Comparison of ENCODE assay signal across 21 cellular contexts in the genomic region with DNA sequence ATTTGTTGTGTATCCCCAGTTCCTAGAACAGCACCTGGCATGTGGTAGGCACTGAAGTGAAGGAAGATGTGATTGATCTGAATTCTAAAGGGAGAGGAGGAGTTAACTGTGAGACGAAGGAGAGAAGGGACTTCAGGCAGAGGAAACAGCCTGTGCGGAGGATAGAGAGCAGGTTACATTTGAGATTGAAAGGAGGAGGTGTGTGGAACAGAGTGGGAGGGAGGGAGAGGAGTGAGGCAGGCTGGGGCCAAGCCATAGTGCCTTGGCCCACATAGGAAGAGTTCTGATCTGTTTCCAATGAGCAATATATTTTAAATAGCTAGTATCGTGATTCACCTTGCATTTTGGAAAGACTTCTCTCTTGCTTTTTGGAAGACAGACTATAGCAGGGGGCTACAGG. TPM values are rescaled to one million over a fixed set of nuclear protein-coding genes. Genes with fewer than 3 reads are reported as not detected.
DNase-seq lines count a peak whose midpoint lies in the region; ATAC-seq and TF ChIP-seq lines count a peak whose summit lies in the region.
"Had no signal": no experiment of that assay in that cellular context is flagged by ENCODE, and none has a peak within 500 bp of the region (broad histone marks: within the 10 kb centered on the region; RNA-seq: fewer than 3 reads in every experiment).

No MANE protein-coding gene starts in this region.

- H3K36me3 ChIP-seq in SK-N-MC (ENCODE audit: insufficient read depth, low read length), result peaks cover 62% of the 10 kb centered on the region

- peaks cover 75% of the 10 kb centered on the region for H3K4me1 Mint-ChIP-seq in activated naive CD8-positive, alpha-beta T cell (ENCODE audit: low read depth)
- peaks cover 63% of the 10 kb centered on the region for H3K4me1 Mint-ChIP-seq in activated naive CD8-positive, alpha-beta T cell treated with anti-CD3 and anti-CD28 coated beads for 36 hours
- H3K4me1 Mint-ChIP-seq in glutamatergic neuron (ENCODE audit: low read depth, unreplicated experiment), result peaks cover 29% of the 10 kb centered on the region

- H3K9ac ChIP-seq in SK-N-MC (ENCODE audit: insufficient read length), result no peak overlapping the region
- H3K9ac ChIP-seq: parathyroid adenoma had no signal

- H3K4me3 ChIP-seq in SK-N-MC, result no peak overlapping the region
- H3K4me3 ChIP-seq: testis had no signal

- H3K27me3 Mint-ChIP-seq in activated naive CD8-positive, alpha-beta T cell, result no peaks in the 10 kb centered on the region
- H3K27me3 Mint-ChIP-seq in activated naive CD8-positive, alpha-beta T cell treated with anti-CD3 and anti-CD28 coated beads for 36 hours, result no peaks in the 10 kb centered on the region
- peaks cover 2% of the 10 kb centered on the region for H3K27me3 Mint-ChIP-seq in glutamatergic neuron (ENCODE audit: unreplicated experiment)
- H3K27me3 Mint-ChIP-seq: central memory CD8-positive, alpha-beta T cell; naive B cell had no signal

- ATAC-seq in HG03135 (IDR thresholded peaks at IDR 0.05; ENCODE audit: unreplicated experiment), result no peak

- H3K27ac ChIP-seq in SK-N-MC (peak overlapping the region; percentile 49; the same call in 1 of the 2 replicates), temporal lobe (ENCODE audit: low read depth, low read length) (peak overlapping the region; percentile 45)
- H3K27ac ChIP-seq: parathyroid adenoma, testis had no signal

- peaks cover 2% of the 10 kb centered on the region for H3K36me3 Mint-ChIP-seq in activated naive CD8-positive, alpha-beta T cell
- peaks cover 36% of the 10 kb centered on the region for H3K36me3 Mint-ChIP-seq in activated naive CD8-positive, alpha-beta T cell treated with anti-CD3 and anti-CD28 coated beads for 36 hours
- no peaks in the 10 kb centered on the region for H3K36me3 Mint-ChIP-seq in glutamatergic neuron (ENCODE audit: unreplicated experiment)

- no peaks in the 10 kb centered on the region for H3K9me3 Mint-ChIP-seq in activated naive CD8-positive, alpha-beta T cell (ENCODE audit: low read depth)
- no peaks in the 10 kb centered on the region for H3K9me3 Mint-ChIP-seq in activated naive CD8-positive, alpha-beta T cell treated with anti-CD3 and anti-CD28 coated beads for 36 hours
- no peaks in the 10 kb centered on the region for H3K9me3 Mint-ChIP-seq in glutamatergic neuron (ENCODE audit: unreplicated experiment)
- H3K9me3 Mint-ChIP-seq: central memory CD8-positive, alpha-beta T cell; naive B cell had no signal

- H3K4me3 Mint-ChIP-seq in activated naive CD8-positive, alpha-beta T cell, result no peak overlapping the region
- H3K4me3 Mint-ChIP-seq in activated naive CD8-positive, alpha-beta T cell treated with anti-CD3 and anti-CD28 coated beads for 36 hours, result no peak overlapping the region
- peak overlapping the region; percentile 21 for H3K4me3 Mint-ChIP-seq in glutamatergic neuron (ENCODE audit: unreplicated experiment)
- H3K4me3 Mint-ChIP-seq: central memory CD8-positive, alpha-beta T cell; naive B cell had no signal

- no peak for TF ChIP-seq CTCF in glutamatergic neuron (IDR thresholded peaks at IDR 0.05; ENCODE audit: partially characterized antibody, unreplicated experiment)

- peak overlapping the region; percentile 54 for H3K27ac Mint-ChIP-seq in activated naive CD8-positive, alpha-beta T cell
- no peak overlapping the region for H3K27ac Mint-ChIP-seq in activated naive CD8-positive, alpha-beta T cell treated with anti-CD3 and anti-CD28 coated beads for 36 hours
- H3K27ac Mint-ChIP-seq in glutamatergic neuron (ENCODE audit: unreplicated experiment), result peak overlapping the region; percentile 91

- no peak for DNase-seq in activated naive CD8-positive, alpha-beta T cell treated with anti-CD3 and anti-CD28 coated beads for 36 hours
- DNase-seq in SK-N-MC (ENCODE audit: low read depth, low spot score) (no peak), glutamatergic neuron (no peak), GM19238 (ENCODE audit: insufficient read length, low spot score) (no peak)
- DNase-seq: COR-L47, DMS79 treated with DMSO at 0.1 percent for 48 hours, foreskin melanocyte, islet precursor cell, KBM-7, naive B cell, NCI-H187, NCI-H345, OCI-M1, Right ventricle myocardium superior, testis, WERI-Rb-1 had no signal

- H3K9me3 ChIP-seq in SK-N-MC (ENCODE audit: low read depth, low read length), result no peaks in the 10 kb centered on the region
- H3K9me3 ChIP-seq: testis had no signal

RNA-seq across cellular contexts. Expression of gene MROH8, which starts 13.9 kb away (rescaled TPM):
- total RNA-seq in activated naive CD8-positive, alpha-beta T cell treated with anti-CD3 and anti-CD28 coated beads for 36 hours, result 1 to 10 TPM; 2.2 to 3.0 TPM
- total RNA-seq in glutamatergic neuron (ENCODE audit: unreplicated experiment) (2.6 TPM), temporal lobe (3.2 TPM)

RNA-seq across cellular contexts. Expression of gene RPN2, which starts 14.1 kb away (rescaled TPM):
- 100 to 1,000 TPM; 121 to 131 TPM for total RNA-seq in activated naive CD8-positive, alpha-beta T cell treated with anti-CD3 and anti-CD28 coated beads for 36 hours
- total RNA-seq in glutamatergic neuron (ENCODE audit: unreplicated experiment) (156 TPM), temporal lobe (70.3 TPM)
